Comparison of ENCODE assay signal across 30 cellular contexts in the genomic region with DNA sequence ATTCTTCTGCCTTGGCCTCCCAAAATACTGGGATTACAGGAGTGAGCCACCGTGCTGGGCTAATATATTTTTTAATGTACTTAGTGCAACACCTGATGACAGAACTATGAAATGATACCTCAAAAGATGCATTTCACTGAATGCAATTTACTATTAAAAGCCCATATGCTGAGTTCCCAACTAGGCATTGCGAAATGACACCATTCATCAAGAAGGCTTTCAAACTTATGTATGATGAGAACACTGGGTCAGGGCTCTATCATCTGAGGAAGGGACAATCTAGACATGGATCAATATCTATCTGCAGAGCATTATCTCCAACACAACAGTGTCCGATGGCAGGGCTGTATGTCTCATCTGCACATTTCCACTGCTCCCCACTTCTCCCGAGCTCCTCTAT.
"Had no signal": no experiment of that assay in that cellular context is flagged by ENCODE, and none has a peak within 500 bp of the region (broad histone marks: within the 10 kb centered on the region; RNA-seq: fewer than 3 reads in every experiment).

No MANE protein-coding gene starts in this region.

- H3K27me3 ChIP-seq: adrenal gland had no signal

- DNase-seq: activated CD4-positive, alpha-beta memory T cell treated with anti-CD3 and anti-CD28 coated beads, Interleukin-2, amount 10 ng/mL, durations not matched to agents 7 days and 5 days; activated CD4-positive, alpha-beta T cell treated with anti-CD3 and anti-CD28 coated beads, Interleukin-2, amount 10 ng/mL, durations not matched to agents 7 days and 5 days; activated CD4-positive, CD25-positive, alpha-beta regulatory T cell; activated gamma-delta T cell; activated naive CD4-positive, alpha-beta T cell treated with anti-CD3 and anti-CD28 coated beads for 36 hours; activated T-cell treated with anti-CD3 and anti-CD28 coated beads for 4 hours; activated T-cell treated with anti-CD3 and anti-CD28 coated beads, Interleukin-2, amount 50 U/mL, for 48 hours; adrenal gland; aorta; central memory CD4-positive, alpha-beta T cell; Kasumi-1; NCI-H1105 treated with DMSO at 0.1 percent for 48 hours; NCI-H1436 treated with DMSO at 0.1 percent for 48 hours; NCI-H1930; NCI-H345; NCI-H510A; NCI-H526 treated with DMSO at 0.1 percent for 48 hours; NCI-H82; OCI-M1; RPMI8226; T-cell; T-helper 2 cell; T1000 had no signal

- H3K36me3 ChIP-seq: adrenal gland had no signal

- H3K4me3 ChIP-seq: adrenal gland, coronary artery, SK-N-MC had no signal

- H3K27ac ChIP-seq: adrenal gland, coronary artery, SK-N-MC, VCaP had no signal

- FAIRE-seq: bronchial epithelial cell had no signal

- H3K9me3 ChIP-seq: adrenal gland had no signal

- ATAC-seq: activated T-helper 17 cell treated with anti-CD3 and anti-CD28 coated beads, Interleukin-2, amount 50 U/mL, for 72 hours; Panc1; Right ventricle myocardium inferior; T-cell had no signal
